Comparison of ENCODE assay signal across 1 cellular context in the genomic region with DNA sequence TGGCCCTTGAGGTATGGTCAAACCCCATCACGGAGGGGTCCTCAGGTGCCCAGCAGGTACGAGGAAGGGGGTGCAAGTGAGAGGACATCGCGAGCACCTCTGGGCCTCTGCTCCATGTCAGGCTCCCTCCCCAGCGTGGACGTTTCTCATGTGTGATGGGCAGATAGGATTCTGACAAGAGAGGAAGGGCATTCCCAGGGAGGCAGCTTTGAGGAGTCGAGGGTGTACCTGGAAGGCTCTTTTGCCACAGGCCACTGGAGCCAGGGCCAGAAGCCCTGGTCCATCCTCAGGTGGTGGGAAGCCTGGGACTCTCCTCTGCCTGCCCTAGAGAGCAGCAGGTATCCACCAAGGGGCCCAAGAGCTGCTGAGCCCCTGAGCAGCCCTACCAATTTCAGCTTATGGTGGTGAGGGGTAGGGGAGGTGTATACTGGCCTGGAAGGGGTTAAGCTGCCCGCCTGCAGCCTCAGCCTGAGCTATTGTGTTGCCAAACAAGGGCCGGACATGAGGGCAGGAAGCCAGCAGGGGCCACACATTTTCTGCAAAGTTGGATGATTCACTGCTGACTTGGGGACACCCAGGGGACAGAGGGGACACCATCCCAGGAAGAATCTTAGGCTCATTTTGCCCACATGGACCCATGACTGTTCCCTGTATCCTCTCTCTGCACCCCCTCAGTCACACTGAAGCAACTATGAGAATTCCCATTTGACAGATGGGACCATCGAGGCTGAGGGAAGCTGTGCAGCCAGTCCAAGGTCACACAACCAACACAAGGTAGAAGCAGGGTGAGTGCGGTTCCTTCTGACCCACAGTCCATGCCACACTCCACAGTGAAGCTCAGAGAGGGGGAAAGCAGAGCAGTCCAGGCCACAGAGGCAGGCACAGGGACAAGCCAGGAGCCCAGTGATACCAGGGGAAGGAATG.
TF ChIP-seq lines count a peak whose summit lies in the region.

No MANE protein-coding gene starts in this region.

TF ChIP-seq in HCT116, 20 proteins besides CTCF, POLR2A, EP300 and RAD21 (continued from another document):
- TF ChIP-seq, protein P1, sequence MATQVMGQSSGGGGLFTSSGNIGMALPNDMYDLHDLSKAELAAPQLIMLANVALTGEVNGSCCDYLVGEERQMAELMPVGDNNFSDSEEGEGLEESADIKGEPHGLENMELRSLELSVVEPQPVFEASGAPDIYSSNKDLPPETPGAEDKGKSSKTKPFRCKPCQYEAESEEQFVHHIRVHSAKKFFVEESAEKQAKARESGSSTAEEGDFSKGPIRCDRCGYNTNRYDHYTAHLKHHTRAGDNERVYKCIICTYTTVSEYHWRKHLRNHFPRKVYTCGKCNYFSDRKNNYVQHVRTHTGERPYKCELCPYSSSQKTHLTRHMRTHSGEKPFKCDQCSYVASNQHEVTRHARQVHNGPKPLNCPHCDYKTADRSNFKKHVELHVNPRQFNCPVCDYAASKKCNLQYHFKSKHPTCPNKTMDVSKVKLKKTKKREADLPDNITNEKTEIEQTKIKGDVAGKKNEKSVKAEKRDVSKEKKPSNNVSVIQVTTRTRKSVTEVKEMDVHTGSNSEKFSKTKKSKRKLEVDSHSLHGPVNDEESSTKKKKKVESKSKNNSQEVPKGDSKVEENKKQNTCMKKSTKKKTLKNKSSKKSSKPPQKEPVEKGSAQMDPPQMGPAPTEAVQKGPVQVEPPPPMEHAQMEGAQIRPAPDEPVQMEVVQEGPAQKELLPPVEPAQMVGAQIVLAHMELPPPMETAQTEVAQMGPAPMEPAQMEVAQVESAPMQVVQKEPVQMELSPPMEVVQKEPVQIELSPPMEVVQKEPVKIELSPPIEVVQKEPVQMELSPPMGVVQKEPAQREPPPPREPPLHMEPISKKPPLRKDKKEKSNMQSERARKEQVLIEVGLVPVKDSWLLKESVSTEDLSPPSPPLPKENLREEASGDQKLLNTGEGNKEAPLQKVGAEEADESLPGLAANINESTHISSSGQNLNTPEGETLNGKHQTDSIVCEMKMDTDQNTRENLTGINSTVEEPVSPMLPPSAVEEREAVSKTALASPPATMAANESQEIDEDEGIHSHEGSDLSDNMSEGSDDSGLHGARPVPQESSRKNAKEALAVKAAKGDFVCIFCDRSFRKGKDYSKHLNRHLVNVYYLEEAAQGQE (IDR thresholded peaks at IDR 0.05; ENCODE audit: low read depth), result no peak
- no peak for TF ChIP-seq CEBPB (IDR thresholded peaks at IDR 0.05; ENCODE audit: low read depth)
- no peak for TF ChIP-seq ZFX (IDR thresholded peaks at IDR 0.05)
- no peak for TF ChIP-seq FOSL1 (IDR thresholded peaks at IDR 0.05; ENCODE audit: low read depth)
- no peak for TF ChIP-seq ELF1 (IDR thresholded peaks at IDR 0.05; ENCODE audit: borderline replicate concordance, low read depth)
- no peak for TF ChIP-seq TCF7L2 (IDR thresholded peaks at IDR 0.05; ENCODE audit: borderline replicate concordance, extremely low read depth, insufficient read depth, insufficient read length)
- no peak for TF ChIP-seq SP1 (IDR thresholded peaks at IDR 0.05; ENCODE audit: low read depth)
- no peak for TF ChIP-seq POLR2AphosphoS5 (IDR thresholded peaks at IDR 0.05; ENCODE audit: low read depth, low read length)
- TF ChIP-seq ZNF274 (IDR thresholded peaks at IDR 0.05; ENCODE audit: low read depth, low read length), result no peak
- TF ChIP-seq CBX3 (IDR thresholded peaks at IDR 0.05; ENCODE audit: low read depth), result no peak
- TF ChIP-seq, protein P2, sequence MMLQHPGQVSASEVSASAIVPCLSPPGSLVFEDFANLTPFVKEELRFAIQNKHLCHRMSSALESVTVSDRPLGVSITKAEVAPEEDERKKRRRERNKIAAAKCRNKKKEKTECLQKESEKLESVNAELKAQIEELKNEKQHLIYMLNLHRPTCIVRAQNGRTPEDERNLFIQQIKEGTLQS (IDR thresholded peaks at IDR 0.05), result no peak
- no peak for TF ChIP-seq YY1 (IDR thresholded peaks at IDR 0.05; ENCODE audit: extremely low read depth, insufficient replicate concordance, low read depth, low read length)
- TF ChIP-seq, protein P3, sequence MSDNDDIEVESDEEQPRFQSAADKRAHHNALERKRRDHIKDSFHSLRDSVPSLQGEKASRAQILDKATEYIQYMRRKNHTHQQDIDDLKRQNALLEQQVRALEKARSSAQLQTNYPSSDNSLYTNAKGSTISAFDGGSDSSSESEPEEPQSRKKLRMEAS (IDR thresholded peaks at IDR 0.05), result no peak
- TF ChIP-seq EGR1 (IDR thresholded peaks at IDR 0.05; ENCODE audit: low read depth), result no peak
- TF ChIP-seq EZH2 (IDR thresholded peaks at IDR 0.05), result no peak
- TF ChIP-seq JUND (IDR thresholded peaks at IDR 0.05), result no peak
